ENCODE assay signal across 15 cellular contexts in the genomic region with DNA sequence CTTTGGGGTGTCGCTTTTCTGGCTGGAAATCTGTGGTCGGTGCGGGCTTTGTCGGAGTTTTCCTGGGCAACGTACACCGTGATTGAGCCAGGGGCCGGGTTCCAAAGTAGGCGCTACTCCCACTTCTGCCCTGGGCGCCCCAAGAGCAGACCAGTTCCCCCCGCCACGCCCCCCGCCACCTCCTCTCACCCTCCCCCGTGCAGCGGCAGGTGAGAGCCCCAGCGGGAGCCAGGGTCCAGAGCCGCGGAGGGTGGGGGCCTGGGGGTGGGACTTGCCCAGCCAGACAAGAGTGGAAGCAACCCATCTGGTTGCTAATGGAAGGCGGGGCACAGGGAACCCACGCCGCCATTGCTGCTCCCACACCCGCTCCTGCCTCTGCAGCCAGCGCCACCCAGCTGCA.
"Had no signal": no experiment of that assay in that cellular context is flagged by ENCODE, and none has a peak within 500 bp of the region (broad histone marks: within the 10 kb centered on the region; RNA-seq: fewer than 3 reads in every experiment).

No MANE protein-coding gene starts in this region.

- H3K36me3 ChIP-seq: stomach had no signal

- H3K27me3 ChIP-seq: foreskin keratinocyte, hepatocyte, stomach had no signal

- H3K27ac ChIP-seq: foreskin keratinocyte, hepatocyte, skin epidermis, stomach had no signal

- DNase-seq: foreskin keratinocyte; kidney glomerular epithelial cell; mesendoderm; naive thymus-derived CD4-positive, alpha-beta T cell; nephron progenitor cell; stimulated activated CD4-positive, alpha-beta T cell treated with anti-CD3 and anti-CD28 coated beads, Interleukin-2, amount 100 ng/mL, for 24 hours; stimulated activated naive CD4-positive, alpha-beta T cell; stomach; substantia nigra; trophoblast cell had no signal

- H3K4me1 ChIP-seq: foreskin keratinocyte, stomach had no signal

- ATAC-seq: foreskin keratinocyte; naive thymus-derived CD4-positive, alpha-beta T cell; sciatic nerve had no signal

- H3K4me3 ChIP-seq: hepatocyte, skin epidermis, stomach had no signal

- FAIRE-seq: colon, urothelium cell line had no signal
